ENCODE assay signal across 7 cellular contexts in genomic region chr19:12921083-12921482, GRCh38. TPM values are rescaled to one million over a fixed set of nuclear protein-coding genes. Genes with fewer than 3 reads are reported as not detected.
DNase-seq lines count a peak whose midpoint lies in the region; ATAC-seq and TF ChIP-seq lines count a peak whose summit lies in the region.
"Not testable (repeated sequence)": the region's sequence is repeated elsewhere in the genome, so short reads cannot be mapped to it uniquely, and the experiment has no call there.

No MANE protein-coding gene starts in this region.

- H3K9me2 ChIP-seq in SU-DHL-6 (replicated peaks; ENCODE audit: insufficient read depth, low read length), result not testable (repeated sequence)

- H3K9ac ChIP-seq in SU-DHL-6 (ENCODE audit: low read length), result not testable (repeated sequence)

- DNase-seq in CD4-positive, alpha-beta T cell; activated CD4-positive, alpha-beta T cell treated with anti-CD3 and anti-CD28 coated beads, Interleukin-2, amount 10 ng/mL, durations not matched to agents 7 days and 5 days; immature natural killer cell: not testable (repeated sequence)
- DNase-seq in osteoblast (ENCODE audit: insufficient read length, low spot score, missing footprints), result peak; percentile 15

- H3K27ac Mint-ChIP-seq in CD4-positive, alpha-beta T cell, result peak overlapping the region; percentile 90
- H3K27ac Mint-ChIP-seq in IgD-negative memory B cell (peak overlapping the region in 2 of 3 donors; percentile 46 to 85), immature natural killer cell (peak overlapping the region in 4 of 6 donors; percentile 28 to 87 (median 56))
- peak overlapping the region; percentile 62 for H3K27ac Mint-ChIP-seq in activated CD4-positive, alpha-beta T cell treated with anti-CD3 and anti-CD28 coated beads, Interleukin-2, amount 10 ng/mL, durations not matched to agents 7 days and 5 days
- H3K27ac Mint-ChIP-seq in activated naive CD4-positive, alpha-beta T cell treated with anti-CD3 and anti-CD28 coated beads, Interleukin-2, amount 50 U/mL, for 24 hours, result peak overlapping the region; percentile 30

- peaks cover 13% of the 10 kb centered on the region for H3K4me1 Mint-ChIP-seq in CD4-positive, alpha-beta T cell (ENCODE audit: low read depth)
- H3K4me1 Mint-ChIP-seq in IgD-negative memory B cell, result not testable (repeated sequence)
- peaks cover 20% of the 10 kb centered on the region for H3K4me1 Mint-ChIP-seq in activated CD4-positive, alpha-beta T cell treated with anti-CD3 and anti-CD28 coated beads, Interleukin-2, amount 10 ng/mL, durations not matched to agents 7 days and 5 days
- peaks cover 25% of the 10 kb centered on the region for H3K4me1 Mint-ChIP-seq in activated naive CD4-positive, alpha-beta T cell treated with anti-CD3 and anti-CD28 coated beads, Interleukin-2, amount 50 U/mL, for 24 hours
- peaks cover 13 to 17% of the 10 kb centered on the region in 2 donors for H3K4me1 Mint-ChIP-seq in immature natural killer cell

- H3K79me2 ChIP-seq in SU-DHL-6 (ENCODE audit: insufficient read depth, low read length); osteoblast (ENCODE audit: insufficient read depth, low read length): not testable (repeated sequence)

- H3K4me3 Mint-ChIP-seq in CD4-positive, alpha-beta T cell; activated CD4-positive, alpha-beta T cell treated with anti-CD3 and anti-CD28 coated beads, Interleukin-2, amount 10 ng/mL, durations not matched to agents 7 days and 5 days; activated naive CD4-positive, alpha-beta T cell treated with anti-CD3 and anti-CD28 coated beads, Interleukin-2, amount 50 U/mL, for 24 hours; immature natural killer cell: not testable (repeated sequence)
- H3K4me3 Mint-ChIP-seq in IgD-negative memory B cell, result peak overlapping the region in 1 of 4 donors; percentile 57

- H3K4me3 ChIP-seq in SU-DHL-6 (ENCODE audit: insufficient read depth, low read length, poor library complexity, severe bottlenecking); osteoblast (ENCODE audit: insufficient read depth, low read length): not testable (repeated sequence)

- not testable (repeated sequence) for H3K4me2 ChIP-seq in SU-DHL-6 (ENCODE audit: low read depth, low read length, poor library complexity, severe bottlenecking); osteoblast (ENCODE audit: insufficient read depth, low read length)

- not testable (repeated sequence) for H3K27ac ChIP-seq in CD4-positive, alpha-beta T cell (ENCODE audit: low read depth, low read length); osteoblast (ENCODE audit: low read depth, low read length)
- H3K27ac ChIP-seq in SU-DHL-6 (ENCODE audit: low read depth, low read length), result peak overlapping the region; percentile 36; the same call in 1 of the 2 replicates

- not testable (repeated sequence) for ATAC-seq in CD4-positive, alpha-beta T cell (ENCODE audit: poor library complexity)

- peaks cover 15% of the 10 kb centered on the region for H3F3A ChIP-seq in SU-DHL-6 (ENCODE audit: insufficient read depth)

- not testable (repeated sequence) for H3K36me3 ChIP-seq in SU-DHL-6 (ENCODE audit: low read length)
- peaks cover 34% of the 10 kb centered on the region for H3K36me3 ChIP-seq in osteoblast (ENCODE audit: insufficient read depth, low read length)

- not testable (repeated sequence) for H3K27me3 ChIP-seq in CD4-positive, alpha-beta T cell (ENCODE audit: control insufficient read depth, insufficient read depth, low read length); SU-DHL-6 (ENCODE audit: low read length); osteoblast (ENCODE audit: insufficient read depth, low read length)

- POLR2A ChIA-PET in CD4-positive, alpha-beta T cell (lab: Charles Lee), result interaction anchor here (1.2 kb wide), 1 partner anchor 30 kb away, joined by 4 read pairs; the partner anchor contains the start of gene GCDH
- POLR2A ChIA-PET in activated CD4-positive, alpha-beta T cell treated with anti-CD3 and anti-CD28 coated beads, Interleukin-2, amount 10 ng/mL, durations not matched to agents 7 days and 5 days (lab: Charles Lee), result not testable (repeated sequence)

- H2AFZ ChIP-seq in SU-DHL-6 (ENCODE audit: low read depth, low read length, severe bottlenecking); osteoblast (ENCODE audit: low read length): not testable (repeated sequence)

- intact Hi-C loops in CD4-positive, alpha-beta T cell (cut with DNase I, micrococcal nuclease), result not testable (repeated sequence)

- H3K4me1 ChIP-seq in osteoblast (ENCODE audit: insufficient read depth, low read length), result not testable (repeated sequence)

- H4K20me1 ChIP-seq in SU-DHL-6 (ENCODE audit: low read depth, low read length); osteoblast (ENCODE audit: insufficient read depth, low read length): not testable (repeated sequence)

- peaks cover 42% of the 10 kb centered on the region for H3K36me3 Mint-ChIP-seq in CD4-positive, alpha-beta T cell (ENCODE audit: low read depth)
- not testable (repeated sequence) for H3K36me3 Mint-ChIP-seq in IgD-negative memory B cell; activated naive CD4-positive, alpha-beta T cell treated with anti-CD3 and anti-CD28 coated beads, Interleukin-2, amount 50 U/mL, for 24 hours; immature natural killer cell
- peaks cover 36% of the 10 kb centered on the region for H3K36me3 Mint-ChIP-seq in activated CD4-positive, alpha-beta T cell treated with anti-CD3 and anti-CD28 coated beads, Interleukin-2, amount 10 ng/mL, durations not matched to agents 7 days and 5 days (ENCODE audit: low read depth)

- CTCF ChIA-PET in CD4-positive, alpha-beta T cell (lab: Charles Lee), result interaction anchor here (1.8 kb wide), 1 partner anchor 44 kb away, joined by 11 read pairs; no protein-coding TSS in a partner anchor
- CTCF ChIA-PET in activated CD4-positive, alpha-beta T cell treated with anti-CD3 and anti-CD28 coated beads, Interleukin-2, amount 10 ng/mL, durations not matched to agents 7 days and 5 days (lab: Charles Lee), result interaction anchor here (0.6 to 1.1 kb wide), 4 partner anchors 30 to 173 kb away, joined by 3 to 5 read pairs (median 3); partner anchors contain the start of gene GCDH

- not testable (repeated sequence) for H3K9me3 Mint-ChIP-seq in CD4-positive, alpha-beta T cell; IgD-negative memory B cell; activated CD4-positive, alpha-beta T cell treated with anti-CD3 and anti-CD28 coated beads, Interleukin-2, amount 10 ng/mL, durations not matched to agents 7 days and 5 days; activated naive CD4-positive, alpha-beta T cell treated with anti-CD3 and anti-CD28 coated beads, Interleukin-2, amount 50 U/mL, for 24 hours; immature natural killer cell

- not testable (repeated sequence) for H3K9me3 ChIP-seq in CD4-positive, alpha-beta T cell (ENCODE audit: control insufficient read depth, low read length); SU-DHL-6 (ENCODE audit: insufficient read depth, low read length); osteoblast (ENCODE audit: low read depth, low read length)

- not testable (repeated sequence) for TF ChIP-seq CTCF in CD4-positive, alpha-beta T cell (IDR thresholded peaks at IDR 0.05); SU-DHL-6 (IDR thresholded peaks at IDR 0.05; ENCODE audit: insufficient read depth, low read length, poor library complexity, severe bottlenecking); osteoblast (IDR thresholded peaks at IDR 0.05; ENCODE audit: extremely low read depth, low read depth, low read length)

- not testable (repeated sequence) for H3K27me3 Mint-ChIP-seq in CD4-positive, alpha-beta T cell; IgD-negative memory B cell; activated CD4-positive, alpha-beta T cell treated with anti-CD3 and anti-CD28 coated beads, Interleukin-2, amount 10 ng/mL, durations not matched to agents 7 days and 5 days; activated naive CD4-positive, alpha-beta T cell treated with anti-CD3 and anti-CD28 coated beads, Interleukin-2, amount 50 U/mL, for 24 hours
- H3K27me3 Mint-ChIP-seq in immature natural killer cell (ENCODE audit: low read depth in 3 of 3), result peaks cover 5 to 10% (median 8%) of the 10 kb centered on the region in 3 donors

RNA-seq across cellular contexts. Expression of gene SYCE2, which starts 2.0 kb away (rescaled TPM):
- 1 to 10 TPM; 2.1 to 3.5 TPM for total RNA-seq in CD4-positive, alpha-beta T cell
- polyA plus RNA-seq in IgD-negative memory B cell (not detected), immature natural killer cell (under 1 TPM in 1 of 3 donors, not detected in 2; 0.20 TPM)
- 1 to 10 TPM; 3.2 to 4.5 TPM for total RNA-seq in activated CD4-positive, alpha-beta T cell treated with anti-CD3 and anti-CD28 coated beads, Interleukin-2, amount 10 ng/mL, durations not matched to agents 7 days and 5 days
- 0.29 TPM in 1 of 2 replicates, not detected in the other for total RNA-seq in osteoblast

RNA-seq across cellular contexts. Expression of gene FARSA, which starts 12.4 kb away (rescaled TPM):
- total RNA-seq in CD4-positive, alpha-beta T cell, result 10 to 100 TPM; 17.2 TPM
- 56.8 TPM for polyA plus RNA-seq in IgD-negative memory B cell
- 10 to 100 TPM; 85.7 to 90.6 TPM for total RNA-seq in activated CD4-positive, alpha-beta T cell treated with anti-CD3 and anti-CD28 coated beads, Interleukin-2, amount 10 ng/mL, durations not matched to agents 7 days and 5 days
- polyA plus RNA-seq in immature natural killer cell, result 10 to 100 TPM; 57.2 to 82.0 (median 71.1) TPM
- total RNA-seq in osteoblast, result 41.0 and 47.8 TPM in 2 replicates

RNA-seq across cellular contexts. Expression of gene CALR, which starts 17.3 kb away (rescaled TPM):
- 100 to 1,000 TPM; 558 to 559 TPM for total RNA-seq in CD4-positive, alpha-beta T cell
- polyA plus RNA-seq in IgD-negative memory B cell (158 TPM), immature natural killer cell (100 to 1,000 TPM; 125 to 301 (median 238) TPM)
- 100 to 1,000 TPM; 726 to 779 TPM for total RNA-seq in activated CD4-positive, alpha-beta T cell treated with anti-CD3 and anti-CD28 coated beads, Interleukin-2, amount 10 ng/mL, durations not matched to agents 7 days and 5 days
- 1,685 and 1,980 TPM in 2 replicates for total RNA-seq in osteoblast

RNA-seq across cellular contexts. Expression of gene RAD23A, which starts 24.6 kb away (rescaled TPM):
- total RNA-seq in CD4-positive, alpha-beta T cell, result 10 to 100 TPM; 90.0 to 92.7 TPM
- 132 TPM for polyA plus RNA-seq in IgD-negative memory B cell
- total RNA-seq in activated CD4-positive, alpha-beta T cell treated with anti-CD3 and anti-CD28 coated beads, Interleukin-2, amount 10 ng/mL, durations not matched to agents 7 days and 5 days, result 100 to 1,000 TPM; 120 to 131 TPM
- polyA plus RNA-seq in immature natural killer cell, result 100 to 1,000 TPM in 1 of 3 donors, 10 to 100 TPM in 2; 68.9 to 121 (median 69.4) TPM
- total RNA-seq in osteoblast, result 80.2 and 84.0 TPM in 2 replicates

RNA-seq across cellular contexts. Expression of gene GCDH, which starts 30.1 kb away (rescaled TPM):
- total RNA-seq in CD4-positive, alpha-beta T cell, result 10 to 100 TPM; 39.2 to 42.1 TPM
- polyA plus RNA-seq in IgD-negative memory B cell (13.5 TPM), immature natural killer cell (10 to 100 TPM; 17.0 to 21.6 (median 18.4) TPM)
- total RNA-seq in activated CD4-positive, alpha-beta T cell treated with anti-CD3 and anti-CD28 coated beads, Interleukin-2, amount 10 ng/mL, durations not matched to agents 7 days and 5 days, result 10 to 100 TPM; 35.4 to 41.7 TPM
- total RNA-seq in osteoblast, result 23.0 and 31.1 TPM in 2 replicates

Comparison
In these comparisons a context has a peak if more than half of its experiments do, and no peak if none do; other contexts are left out.
1. H3K27ac Mint-ChIP-seq: peak in every context shown above with its lines; median percentile 90 in CD4-positive, alpha-beta T cell; 66 in IgD-negative memory B cell; 62 in activated CD4-positive, alpha-beta T cell treated with anti-CD3 and anti-CD28 coated beads, Interleukin-2, amount 10 ng/mL, durations not matched to agents 7 days and 5 days; 56 in immature natural killer cell; 30 in activated naive CD4-positive, alpha-beta T cell treated with anti-CD3 and anti-CD28 coated beads, Interleukin-2, amount 50 U/mL, for 24 hours.